In the genomic region with DNA sequence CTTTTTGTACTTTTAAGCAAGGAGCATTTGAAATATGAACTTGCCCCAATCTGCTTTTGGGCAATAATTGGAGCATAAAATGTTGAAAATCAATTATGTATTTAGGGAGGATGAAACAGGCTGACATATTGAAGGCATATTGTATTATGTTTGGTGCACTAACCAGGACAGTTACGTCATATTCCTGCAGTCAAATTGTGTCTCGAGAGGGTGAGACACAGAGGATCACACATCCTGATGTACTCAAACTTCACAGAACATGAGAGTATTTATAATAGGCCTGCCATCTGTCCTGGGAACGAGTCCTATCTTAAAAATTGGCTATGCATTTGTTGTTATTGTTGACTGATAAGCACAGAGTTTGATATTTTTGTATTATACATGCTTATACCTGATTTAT, we compare ENCODE assay signal across 28 cellular contexts. TPM values are rescaled to one million over a fixed set of nuclear protein-coding genes. Genes with fewer than 3 reads are reported as not detected.
"Had no signal": no experiment of that assay in that cellular context is flagged by ENCODE, and none has a peak within 500 bp of the region (broad histone marks: within the 10 kb centered on the region; RNA-seq: fewer than 3 reads in every experiment).

No MANE protein-coding gene starts in this region.

- H3K27me3 ChIP-seq: dorsolateral prefrontal cortex, foreskin keratinocyte, heart right ventricle, thyroid gland, upper lobe of right lung had no signal

- H3K4me3 ChIP-seq: lower lobe of right lung, thyroid gland, upper lobe of right lung had no signal

- H3K27ac Mint-ChIP-seq: activated B cell treated with CpG ODN at 0.5 μM for 24 hours; activated CD8-positive, alpha-beta T cell treated with anti-CD3 and anti-CD28 coated beads for 36 hours; activated naive CD8-positive, alpha-beta T cell; activated T-helper 2 cell treated with anti-CD3 and anti-CD28 coated beads, Interferon-gamma antibody, Interleukin-2, Interleukin-4, amounts not matched to agents 10 μg/mL and 5 μg/mL and 100 μg/mL, durations not matched to agents 14 hours and 24 hours and 36 hours; natural killer cell; stimulated activated memory B cell treated with anti-CD40 and anti-IgM and Interleukin-4, amounts not matched to agents 10 μg/mL and 1 μg/mL and 100 μg/mL, for 72 hours; T-helper 1 cell treated with Interleukin-12 subunit alpha and Interleukin-12 subunit beta and Interleukin-4 antibody, amounts not matched to agents 30 μg/mL and 1 μg/mL, for 36 hours had no signal

- H3K4me3 Mint-ChIP-seq: activated B cell treated with CpG ODN at 0.5 μM for 24 hours; activated CD8-positive, alpha-beta T cell treated with anti-CD3 and anti-CD28 coated beads for 36 hours; activated naive CD8-positive, alpha-beta T cell; activated T-cell treated with anti-CD3 and anti-CD28 coated beads, Interleukin-2, amount 50 U/mL, for 4 hours; natural killer cell; stimulated activated memory B cell treated with anti-CD40 and anti-IgM and Interleukin-4, amounts not matched to agents 10 μg/mL and 1 μg/mL and 100 μg/mL, for 72 hours; stimulated activated naive CD8-positive, alpha-beta T cell treated with anti-CD3 and anti-CD28 coated beads, Interleukin-15, amount 100 ng/mL, for 72 hours; T-helper 1 cell treated with Interleukin-12 subunit alpha and Interleukin-12 subunit beta and Interleukin-4 antibody, amounts not matched to agents 30 μg/mL and 1 μg/mL, for 36 hours had no signal

- H3K27me3 Mint-ChIP-seq: activated CD8-positive, alpha-beta T cell treated with anti-CD3 and anti-CD28 coated beads for 36 hours; stimulated activated naive CD8-positive, alpha-beta T cell treated with anti-CD3 and anti-CD28 coated beads, Interleukin-15, amount 100 ng/mL, for 72 hours had no signal

- ATAC-seq: activated CD8-positive, alpha-beta T cell treated with anti-CD3 and anti-CD28 coated beads for 36 hours; activated T-cell treated with anti-CD3 and anti-CD28 coated beads, Interleukin-2, amount 50 U/mL, for 4 hours; foreskin keratinocyte; lower lobe of right lung; natural killer cell; sciatic nerve; stimulated activated memory B cell treated with anti-CD40 and anti-IgM and Interleukin-4, amounts not matched to agents 10 μg/mL and 1 μg/mL and 100 μg/mL, for 72 hours; stimulated activated naive CD8-positive, alpha-beta T cell treated with anti-CD3 and anti-CD28 coated beads, Interleukin-15, amount 100 ng/mL, for 72 hours; upper lobe of right lung had no signal

- H3K9me3 ChIP-seq: thyroid gland had no signal

- H3K4me1 Mint-ChIP-seq: activated B cell treated with CpG ODN at 0.5 μM for 24 hours, natural killer cell had no signal

- H3K27ac ChIP-seq: foreskin keratinocyte, lower lobe of right lung, thyroid gland, upper lobe of right lung had no signal

- DNase-seq: activated B cell treated with CpG ODN at 0.5 μM for 24 hours; activated CD4-positive, alpha-beta T cell treated with anti-CD3 and anti-CD28 coated beads, Interleukin-2, amount 50 U/mL, for 1 hour; activated CD8-positive, alpha-beta T cell treated with anti-CD3 and anti-CD28 coated beads for 36 hours; activated T-cell treated with anti-CD3 and anti-CD28 coated beads, Interleukin-2, amount 50 U/mL, for 4 hours; anterior cingulate cortex; dorsolateral prefrontal cortex; effector memory CD4-positive, alpha-beta T cell; foreskin keratinocyte; heart right ventricle; lower lobe of right lung; mesenchymal stem cell; natural killer cell; posterior cingulate gyrus; small intestine; stimulated activated CD4-positive, alpha-beta T cell treated with anti-CD3 and anti-CD28 coated beads, Interleukin-1b, Interleukin-23, amount 100 ng/mL, for 48 hours; stimulated activated CD4-positive, alpha-beta T cell treated with anti-CD3 and anti-CD28 coated beads, Interleukin-4, amount 100 ng/mL, for 4 hours; stimulated activated CD8-positive, alpha-beta memory T cell treated with anti-CD3 and anti-CD28 coated beads, Interleukin-4, amount 100 ng/mL, for 48 hours; stimulated activated naive CD8-positive, alpha-beta T cell treated with anti-CD3 and anti-CD28 coated beads, Interleukin-15, amount 100 ng/mL, for 72 hours; substantia nigra; SW 1271; T1000; thyroid gland; upper lobe of right lung had no signal

- H3K36me3 ChIP-seq: thyroid gland, upper lobe of right lung had no signal

RNA-seq across cellular contexts. Expression of a gene that starts 44.7 kb away (rescaled TPM):
- total RNA-seq: activated B cell treated with CpG ODN at 0.5 μM for 24 hours had no signal
